Comparison of ENCODE assay signal across 8 cellular contexts in genomic region chr17:29389994-29390855, GRCh38. TPM values are rescaled to one million over a fixed set of nuclear protein-coding genes. Genes with fewer than 3 reads are reported as not detected.
A peak's percentile ranks its signal among the peaks of the same experiment; 100 is the strongest.
DNase-seq lines count a peak whose midpoint lies in the region; ATAC-seq and TF ChIP-seq lines count a peak whose summit lies in the region.

TAOK1 (plus strand) TSS chr17:29390363; CDS start chr17:29451549, 61,186 bp downstream.

- POLR2A ChIA-PET in BJ (lab: Charles Lee): interaction anchor here (0.6 kb wide), 1 partner anchor 245 kb away, joined by 8 read pairs; no protein-coding TSS in a partner anchor

- peak within 1 kb of the TSS; percentile 95 for H3K4me3 ChIP-seq in BJ (ENCODE audit: low read depth, low read length)

- peak; percentile 83 for DNase-seq in BJ (ENCODE audit: low read depth)
- peak; percentile 96 for DNase-seq in NCI-H748 treated with DMSO at 0.1 percent for 48 hours (lab: John Stamatoyannopoulos, UW)
- DNase-seq in activated CD4-positive, alpha-beta T cell treated with anti-CD3 and anti-CD28 coated beads, Interleukin-2, amount 50 U/mL, for 1 hour: peak; percentile 98
- DNase-seq in cortex of kidney (lab: John Stamatoyannopoulos, UW): peak; percentile 63
- peak; percentile 99 to 100 for DNase-seq in left colon
- DNase-seq in stimulated activated CD4-positive, alpha-beta T cell treated with anti-CD3 and anti-CD28 coated beads, Interleukin-1b, Interleukin-23, amount 100 ng/mL, for 4 hours (ENCODE audit: low read depth in 2 of 2): peak; percentile 96 to 98

- CTCF ChIA-PET in BJ (lab: Yijun Ruan, JAX): interaction anchor here (0.5 to 1.2 kb wide), 6 partner anchors 14 to 192 kb away, joined by 3 to 4 read pairs (median 3); no protein-coding TSS in a partner anchor

- ATAC-seq in GM19328 (IDR thresholded peaks at IDR 0.05; ENCODE audit: unreplicated experiment) (peak; percentile 83), HG03521 (IDR thresholded peaks at IDR 0.05; ENCODE audit: unreplicated experiment) (peak; percentile 86), left colon (peak; percentile 93)

- H3K27me3 ChIP-seq in BJ (ENCODE audit: control insufficient read depth, insufficient read depth, low read length): no peaks in the 10 kb centered on the region

- H3K36me3 ChIP-seq in BJ (ENCODE audit: control insufficient read depth, insufficient read depth, low read length): no peaks in the 10 kb centered on the region

- no peak for TF ChIP-seq CTCF in BJ (IDR thresholded peaks at IDR 0.05; ENCODE audit: insufficient read depth, low read depth, low read length)

- intact Hi-C loops in left colon (cut with DNase I, micrococcal nuclease): no loop called here

RNA-seq across cellular contexts. Expression of gene TAOK1, which starts in this region (rescaled TPM):
- 9.1 and 22.1 TPM in 2 replicates for polyA plus RNA-seq in BJ (2011; rRNA removed)
- 25.3 and 35.8 TPM in 2 replicates for polyA minus RNA-seq in BJ (2011; rRNA and poly(A)+ RNA removed)
- total RNA-seq in left colon: 10 to 100 TPM; 50.6 to 54.9 TPM

Comparison
In these comparisons a context has a peak if more than half of its experiments do, and no peak if none do; other contexts are left out.
1. Peak in every context shown above with its lines: DNase-seq, ATAC-seq and H3K4me3 ChIP-seq.